In genomic region chr22:48585916-48586798, GRCh38 we compare ENCODE assay signal across 29 cellular contexts.
A peak's percentile ranks its signal among the peaks of the same experiment; 100 is the strongest.
DNase-seq lines count a peak whose midpoint lies in the region; ATAC-seq and TF ChIP-seq lines count a peak whose summit lies in the region.
"Had no signal": no experiment of that assay in that cellular context is flagged by ENCODE, and none has a peak within 500 bp of the region (broad histone marks: within the 10 kb centered on the region; RNA-seq: fewer than 3 reads in every experiment).

No MANE protein-coding gene starts in this region.

- H3K9ac ChIP-seq in Karpas-422 (ENCODE audit: low read length) (no peak overlapping the region), endodermal cell (ENCODE audit: extremely low read depth, low read length, poor library complexity, severe bottlenecking) (no peak overlapping the region), neural progenitor cell (no peak overlapping the region)

- DNase-seq in NCI-H748 (lab: John Stamatoyannopoulos, UW; ENCODE audit: unreplicated experiment): peak; percentile 52
- no peak for DNase-seq in NCI-H748 treated with DMSO at 0.1 percent for 48 hours (lab: John Stamatoyannopoulos, UW)
- peak; percentile 79 for DNase-seq in Karpas-422
- peak; percentile 64 for DNase-seq in endodermal cell
- DNase-seq in neural progenitor cell (ENCODE audit: low spot score): peak; percentile 25
- DNase-seq in GM19240 (ENCODE audit: insufficient read length, low spot score): no peak
- DNase-seq: activated CD4-positive, alpha-beta memory T cell treated with anti-CD3 and anti-CD28 coated beads, Interleukin-2, amount 10 ng/mL, durations not matched to agents 7 days and 5 days; activated CD8-positive, alpha-beta memory T cell treated with anti-CD3 and anti-CD28 coated beads, Interleukin-2, amount 50 U/mL, for 4 hours; activated naive CD4-positive, alpha-beta T cell; central memory CD4-positive, alpha-beta T cell; effector memory CD8-positive, alpha-beta T cell; erythroblast; glutamatergic neuron; natural killer cell; NCI-H1048; NCI-H187 treated with DMSO at 0.1 percent for 48 hours; NCI-H510A; NK-92 treated with Interleukin-12 subunit alpha and Interleukin-12 subunit beta, amount 100 ng/mL, for 24 hours; PC-3; stimulated activated CD4-positive, alpha-beta T cell treated with anti-CD3 and anti-CD28 coated beads, Interleukin-4, amount 100 ng/mL, for 24 hours; T-helper 2 cell had no signal

- peaks cover 35% of the 10 kb centered on the region for H3F3A ChIP-seq in neural progenitor cell (ENCODE audit: low read depth)

- peaks cover 43% of the 10 kb centered on the region for H3K4me1 ChIP-seq in Karpas-422 (ENCODE audit: low read length)
- H3K4me1 ChIP-seq in endodermal cell (ENCODE audit: control insufficient read depth, insufficient read depth, low read length): no peaks in the 10 kb centered on the region
- no peaks in the 10 kb centered on the region for H3K4me1 ChIP-seq in neural progenitor cell

- H3K4me3 Mint-ChIP-seq in endodermal cell (no peak overlapping the region), neural progenitor cell (no peak overlapping the region)
- H3K4me3 Mint-ChIP-seq: activated CD4-positive, alpha-beta memory T cell treated with anti-CD3 and anti-CD28 coated beads, Interleukin-2, amount 10 ng/mL, durations not matched to agents 7 days and 5 days; B cell; effector memory CD8-positive, alpha-beta T cell; IgD-negative memory B cell; natural killer cell had no signal

- H3K36me3 ChIP-seq in Karpas-422 (ENCODE audit: insufficient read depth, low read length): no peaks in the 10 kb centered on the region
- peaks cover 30% of the 10 kb centered on the region for H3K36me3 ChIP-seq in endodermal cell (ENCODE audit: control insufficient read depth, insufficient read depth, low read length)
- no peaks in the 10 kb centered on the region for H3K36me3 ChIP-seq in neural progenitor cell
- H3K36me3 ChIP-seq: tibial nerve had no signal

- H3K9me3 ChIP-seq in Karpas-422 (ENCODE audit: low read length) (peaks cover 4% of the 10 kb centered on the region; the same call in 1 of the 2 replicates), endodermal cell (ENCODE audit: control insufficient read depth, low read length) (no peaks in the 10 kb centered on the region), neural progenitor cell (ENCODE audit: low read depth) (no peaks in the 10 kb centered on the region)
- H3K9me3 ChIP-seq: tibial nerve had no signal

- peak overlapping the region; percentile 38 for H3K4me2 ChIP-seq in Karpas-422 (ENCODE audit: low read depth, low read length, poor library complexity, severe bottlenecking)
- H3K4me2 ChIP-seq in neural progenitor cell: no peak overlapping the region

- H3K9me2 ChIP-seq in Karpas-422 (replicated peaks; ENCODE audit: insufficient read depth, low read length): no peaks in the 10 kb centered on the region

- H3K4me3 ChIP-seq in Karpas-422 (ENCODE audit: low read length) (peak overlapping the region; percentile 14; the same call in 1 of the 2 replicates), endodermal cell (ENCODE audit: low read length) (no peak overlapping the region), neural progenitor cell (no peak overlapping the region)
- H3K4me3 ChIP-seq: lung, tibial nerve had no signal

- no peak overlapping the region for H2AFZ ChIP-seq in Karpas-422 (ENCODE audit: low read length)
- H2AFZ ChIP-seq in neural progenitor cell (replicated peaks): no peak overlapping the region

- H3K27ac ChIP-seq in Karpas-422 (ENCODE audit: low read length) (no peak overlapping the region), endodermal cell (ENCODE audit: low read depth, low read length) (no peak overlapping the region), neural progenitor cell (no peak overlapping the region)

- H3K27me3 ChIP-seq in Karpas-422 (ENCODE audit: low read length): no peaks in the 10 kb centered on the region
- no peaks in the 10 kb centered on the region for H3K27me3 ChIP-seq in endodermal cell (ENCODE audit: control insufficient read depth, insufficient read depth, low read length, poor library complexity, severe bottlenecking)
- H3K27me3 ChIP-seq in neural progenitor cell: no peaks in the 10 kb centered on the region
- H3K27me3 ChIP-seq: tibial nerve had no signal

- H4K20me1 ChIP-seq in Karpas-422 (ENCODE audit: insufficient read depth, low read depth, low read length) (no peaks in the 10 kb centered on the region), neural progenitor cell (ENCODE audit: low read depth) (peaks cover 55% of the 10 kb centered on the region)

- TF ChIP-seq CTCF in endodermal cell (conservative IDR thresholded peaks at IDR 0.05): no peak
- no peak for TF ChIP-seq CTCF in neural progenitor cell (IDR thresholded peaks at IDR 0.05)

- H3K9me3 Mint-ChIP-seq in endodermal cell (no peaks in the 10 kb centered on the region), neural progenitor cell (no peaks in the 10 kb centered on the region)
- H3K9me3 Mint-ChIP-seq: activated CD4-positive, alpha-beta memory T cell treated with anti-CD3 and anti-CD28 coated beads, Interleukin-2, amount 10 ng/mL, durations not matched to agents 7 days and 5 days; effector memory CD8-positive, alpha-beta T cell; natural killer cell had no signal

- ATAC-seq in GM18517 (IDR thresholded peaks at IDR 0.05; ENCODE audit: unreplicated experiment) (no peak), GM21723 (IDR thresholded peaks at IDR 0.05; ENCODE audit: unreplicated experiment) (no peak)
- ATAC-seq: activated CD4-positive, CD25-positive, alpha-beta regulatory T cell treated with anti-CD3 and anti-CD28 coated beads, Interleukin-2, amount 50 U/mL, for 24 hours; effector memory CD8-positive, alpha-beta T cell; natural killer cell; PC-3; SK-N-SH treated with all-trans-retinoic acid at 6 μM for 48 hours had no signal

- H3K36me3 Mint-ChIP-seq in endodermal cell (ENCODE audit: low read depth) (no peaks in the 10 kb centered on the region), neural progenitor cell (no peaks in the 10 kb centered on the region)
- H3K36me3 Mint-ChIP-seq: IgD-negative memory B cell, natural killer cell had no signal

- WGBS in endodermal cell (ENCODE audit: insufficient coverage in 1 of 2, insufficient read length in 1 of 2), 2 experiments: 82 to 85% methylated on average over 12 to 21 of the region's 21 CpGs

- no peaks in the 10 kb centered on the region for H3K27me3 Mint-ChIP-seq in endodermal cell (ENCODE audit: insufficient read depth)
- no peaks in the 10 kb centered on the region for H3K27me3 Mint-ChIP-seq in neural progenitor cell (ENCODE audit: insufficient read depth, low read depth)
- H3K27me3 Mint-ChIP-seq: activated CD4-positive, alpha-beta memory T cell treated with anti-CD3 and anti-CD28 coated beads, Interleukin-2, amount 10 ng/mL, durations not matched to agents 7 days and 5 days; B cell had no signal

- H3K4me1 Mint-ChIP-seq in endodermal cell: no peaks in the 10 kb centered on the region
- no peaks in the 10 kb centered on the region for H3K4me1 Mint-ChIP-seq in neural progenitor cell
- H3K4me1 Mint-ChIP-seq: activated CD4-positive, alpha-beta memory T cell treated with anti-CD3 and anti-CD28 coated beads, Interleukin-2, amount 10 ng/mL, durations not matched to agents 7 days and 5 days; B cell; IgD-negative memory B cell; natural killer cell had no signal

- H3K79me2 ChIP-seq in Karpas-422 (ENCODE audit: low read length) (no peaks in the 10 kb centered on the region), neural progenitor cell (ENCODE audit: low read depth) (peaks cover 73% of the 10 kb centered on the region)

- H3K27ac Mint-ChIP-seq in endodermal cell (no peak overlapping the region), neural progenitor cell (no peak overlapping the region)
- H3K27ac Mint-ChIP-seq: activated CD4-positive, alpha-beta memory T cell treated with anti-CD3 and anti-CD28 coated beads, Interleukin-2, amount 10 ng/mL, durations not matched to agents 7 days and 5 days; B cell; effector memory CD8-positive, alpha-beta T cell; IgD-negative memory B cell; natural killer cell had no signal

Comparison
In these comparisons a context has a peak if more than half of its experiments do, and no peak if none do; other contexts are left out.
1. DNase-seq: peak in NCI-H748 (single experiment), Karpas-422 (single experiment), endodermal cell (single experiment) and neural progenitor cell (single experiment); none in NCI-H748 treated with DMSO at 0.1 percent for 48 hours (single experiment) and GM19240 (single experiment).